In genomic region chr16:24731722-24732419, GRCh38 we compare ENCODE assay signal across 1 cellular context.
TF ChIP-seq lines count a peak whose summit lies in the region.

No MANE protein-coding gene starts in this region.

TF ChIP-seq in HepG2, 621 proteins besides CTCF, POLR2A, EP300 and RAD21 (continued from another document and continues in another):
- TF ChIP-seq, protein P1, sequence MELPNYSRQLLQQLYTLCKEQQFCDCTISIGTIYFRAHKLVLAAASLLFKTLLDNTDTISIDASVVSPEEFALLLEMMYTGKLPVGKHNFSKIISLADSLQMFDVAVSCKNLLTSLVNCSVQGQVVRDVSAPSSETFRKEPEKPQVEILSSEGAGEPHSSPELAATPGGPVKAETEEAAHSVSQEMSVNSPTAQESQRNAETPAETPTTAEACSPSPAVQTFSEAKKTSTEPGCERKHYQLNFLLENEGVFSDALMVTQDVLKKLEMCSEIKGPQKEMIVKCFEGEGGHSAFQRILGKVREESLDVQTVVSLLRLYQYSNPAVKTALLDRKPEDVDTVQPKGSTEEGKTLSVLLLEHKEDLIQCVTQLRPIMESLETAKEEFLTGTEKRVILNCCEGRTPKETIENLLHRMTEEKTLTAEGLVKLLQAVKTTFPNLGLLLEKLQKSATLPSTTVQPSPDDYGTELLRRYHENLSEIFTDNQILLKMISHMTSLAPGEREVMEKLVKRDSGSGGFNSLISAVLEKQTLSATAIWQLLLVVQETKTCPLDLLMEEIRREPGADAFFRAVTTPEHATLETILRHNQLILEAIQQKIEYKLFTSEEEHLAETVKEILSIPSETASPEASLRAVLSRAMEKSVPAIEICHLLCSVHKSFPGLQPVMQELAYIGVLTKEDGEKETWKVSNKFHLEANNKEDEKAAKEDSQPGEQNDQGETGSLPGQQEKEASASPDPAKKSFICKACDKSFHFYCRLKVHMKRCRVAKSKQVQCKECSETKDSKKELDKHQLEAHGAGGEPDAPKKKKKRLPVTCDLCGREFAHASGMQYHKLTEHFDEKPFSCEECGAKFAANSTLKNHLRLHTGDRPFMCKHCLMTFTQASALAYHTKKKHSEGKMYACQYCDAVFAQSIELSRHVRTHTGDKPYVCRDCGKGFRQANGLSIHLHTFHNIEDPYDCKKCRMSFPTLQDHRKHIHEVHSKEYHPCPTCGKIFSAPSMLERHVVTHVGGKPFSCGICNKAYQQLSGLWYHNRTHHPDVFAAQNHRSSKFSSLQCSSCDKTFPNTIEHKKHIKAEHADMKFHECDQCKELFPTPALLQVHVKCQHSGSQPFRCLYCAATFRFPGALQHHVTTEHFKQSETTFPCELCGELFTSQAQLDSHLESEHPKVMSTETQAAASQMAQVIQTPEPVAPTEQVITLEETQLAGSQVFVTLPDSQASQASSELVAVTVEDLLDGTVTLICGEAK (IDR thresholded peaks at IDR 0.05) = no peak
- TF ChIP-seq, protein P1 (CRISPR knock-in tag; IDR thresholded peaks at IDR 0.05) = no peak
- TF ChIP-seq HNF4A (CRISPR knock-in tag; IDR thresholded peaks at IDR 0.05) (peak; percentile 85), ZNF292 (CRISPR knock-in tag; IDR thresholded peaks at IDR 0.05; ENCODE audit: borderline replicate concordance, low read depth) (peak; percentile 68; the same call in 1 of the 2 replicates), ZNF557 (CRISPR knock-in tag; IDR thresholded peaks at IDR 0.05) (no peak), ZNF331 (CRISPR knock-in tag; IDR thresholded peaks at IDR 0.05) (no peak), ZNF703 (CRISPR knock-in tag; IDR thresholded peaks at IDR 0.05; ENCODE audit: borderline replicate concordance) (no peak), KMT2B (CRISPR knock-in tag; IDR thresholded peaks at IDR 0.05) (no peak), ZC3H13 (CRISPR knock-in tag; IDR thresholded peaks at IDR 0.05) (no peak), MAZ (IDR thresholded peaks at IDR 0.05; ENCODE audit: borderline replicate concordance, low read depth, low read length) (no peak), MAZ (CRISPR knock-in tag; IDR thresholded peaks at IDR 0.05; ENCODE audit: low read depth) (no peak), TAF15 (IDR thresholded peaks at IDR 0.05; ENCODE audit: low read depth, low read length, poor library complexity, severe bottlenecking) (no peak), ZFYVE20 (CRISPR knock-in tag; IDR thresholded peaks at IDR 0.05; ENCODE audit: borderline replicate concordance, low read depth) (no peak), ZNF670 (CRISPR knock-in tag; IDR thresholded peaks at IDR 0.05; ENCODE audit: borderline replicate concordance) (no peak), ZNF75D (CRISPR knock-in tag; IDR thresholded peaks at IDR 0.05; ENCODE audit: borderline replicate concordance) (no peak), ATRX (CRISPR knock-in tag; IDR thresholded peaks at IDR 0.05; ENCODE audit: borderline replicate concordance) (no peak), MXD4 (CRISPR knock-in tag; IDR thresholded peaks at IDR 0.05) (peak; percentile 54; the same call in 1 of the 2 replicates), THAP9 (CRISPR knock-in tag; IDR thresholded peaks at IDR 0.05; ENCODE audit: borderline replicate concordance) (no peak), MED13 (CRISPR knock-in tag; IDR thresholded peaks at IDR 0.05) (no peak), ATF1 (CRISPR knock-in tag; IDR thresholded peaks at IDR 0.05) (0 out of 2 replicates have a peak, but pooled peaks have one; percentile 11), CBX5 (CRISPR knock-in tag; IDR thresholded peaks at IDR 0.05; ENCODE audit: borderline replicate concordance) (no peak; the same call in 1 of the 2 replicates), HES4 (CRISPR knock-in tag; IDR thresholded peaks at IDR 0.05; ENCODE audit: borderline replicate concordance) (no peak), ZNF260 (CRISPR knock-in tag; IDR thresholded peaks at IDR 0.05; ENCODE audit: borderline replicate concordance, low read depth) (no peak), SP140L (CRISPR knock-in tag; IDR thresholded peaks at IDR 0.05; ENCODE audit: borderline replicate concordance) (no peak), RBFOX2 (IDR thresholded peaks at IDR 0.05; ENCODE audit: low read depth, low read length) (peak; percentile 38; the same call in 1 of the 2 replicates), ZNF224 (CRISPR knock-in tag; IDR thresholded peaks at IDR 0.05) (no peak), HOXD1 (CRISPR knock-in tag; IDR thresholded peaks at IDR 0.05) (no peak), ZNF335 (CRISPR knock-in tag; IDR thresholded peaks at IDR 0.05) (no peak), ZNF143 (CRISPR knock-in tag; IDR thresholded peaks at IDR 0.05) (no peak), KLF16 (CRISPR knock-in tag; IDR thresholded peaks at IDR 0.05) (no peak; a peak in 1 of 4 replicates), FOXA3 (CRISPR knock-in tag; IDR thresholded peaks at IDR 0.05) (peak; percentile 48), ADNP (CRISPR knock-in tag; IDR thresholded peaks at IDR 0.05) (no peak), ATAD3A (CRISPR knock-in tag; IDR thresholded peaks at IDR 0.05) (no peak), JUNB (CRISPR knock-in tag; IDR thresholded peaks at IDR 0.05; ENCODE audit: borderline replicate concordance) (no peak), RXRA (CRISPR knock-in tag; IDR thresholded peaks at IDR 0.05) (no peak), ZNF749 (CRISPR knock-in tag; IDR thresholded peaks at IDR 0.05; ENCODE audit: borderline replicate concordance) (no peak), ZSCAN12 (CRISPR knock-in tag; IDR thresholded peaks at IDR 0.05) (no peak), MAFF (IDR thresholded peaks at IDR 0.05; ENCODE audit: low read depth, low read length) (no peak), GMEB1 (CRISPR knock-in tag; IDR thresholded peaks at IDR 0.05; ENCODE audit: borderline replicate concordance) (no peak), STAT5B (CRISPR knock-in tag; IDR thresholded peaks at IDR 0.05) (no peak), HINFP (CRISPR knock-in tag; IDR thresholded peaks at IDR 0.05; ENCODE audit: low read depth) (no peak), ZNF235 (CRISPR knock-in tag; IDR thresholded peaks at IDR 0.05; ENCODE audit: borderline replicate concordance) (no peak)
- TF ChIP-seq, protein P2, sequence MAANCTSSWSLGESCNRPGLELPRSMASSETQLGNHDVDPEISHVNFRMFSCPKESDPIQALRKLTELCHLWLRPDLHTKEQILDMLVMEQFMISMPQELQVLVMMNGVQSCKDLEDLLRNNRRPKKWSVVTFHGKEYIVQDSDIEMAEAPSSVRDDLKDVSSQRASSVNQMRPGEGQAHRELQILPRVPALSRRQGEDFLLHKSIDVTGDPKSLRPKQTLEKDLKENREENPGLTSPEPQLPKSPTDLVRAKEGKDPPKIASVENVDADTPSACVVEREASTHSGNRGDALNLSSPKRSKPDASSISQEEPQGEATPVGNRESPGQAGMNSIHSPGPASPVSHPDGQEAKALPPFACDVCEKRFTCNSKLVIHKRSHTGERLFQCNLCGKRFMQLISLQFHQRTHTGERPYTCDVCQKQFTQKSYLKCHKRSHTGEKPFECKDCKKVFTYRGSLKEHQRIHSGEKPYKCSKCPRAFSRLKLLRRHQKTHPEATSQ (CRISPR knock-in tag; IDR thresholded peaks at IDR 0.05; ENCODE audit: borderline replicate concordance) = no peak
- TF ChIP-seq, protein P3, sequence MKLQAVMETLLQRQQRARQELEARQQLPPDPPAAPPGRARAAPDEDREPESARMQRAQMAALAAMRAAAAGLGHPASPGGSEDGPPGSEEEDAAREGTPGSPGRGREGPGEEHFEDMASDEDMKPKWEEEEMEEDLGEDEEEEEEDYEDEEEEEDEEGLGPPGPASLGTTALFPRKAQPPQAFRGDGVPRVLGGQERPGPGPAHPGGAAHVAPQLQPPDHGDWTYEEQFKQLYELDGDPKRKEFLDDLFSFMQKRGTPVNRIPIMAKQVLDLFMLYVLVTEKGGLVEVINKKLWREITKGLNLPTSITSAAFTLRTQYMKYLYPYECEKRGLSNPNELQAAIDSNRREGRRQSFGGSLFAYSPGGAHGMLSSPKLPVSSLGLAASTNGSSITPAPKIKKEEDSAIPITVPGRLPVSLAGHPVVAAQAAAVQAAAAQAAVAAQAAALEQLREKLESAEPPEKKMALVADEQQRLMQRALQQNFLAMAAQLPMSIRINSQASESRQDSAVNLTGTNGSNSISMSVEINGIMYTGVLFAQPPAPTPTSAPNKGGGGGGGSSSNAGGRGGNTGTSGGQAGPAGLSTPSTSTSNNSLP (IDR thresholded peaks at IDR 0.05; ENCODE audit: low read depth, low read length) = peak; percentile 76
